In genomic region chr15:83762367-83762766, GRCh38 we compare ENCODE assay signal across 1 cellular context.
TF ChIP-seq lines count a peak whose summit lies in the region.

No MANE protein-coding gene starts in this region.

TF ChIP-seq in WTC11, 78 proteins besides CTCF, POLR2A, EP300 and RAD21 (continued from another document):
- TF ChIP-seq, protein P1, sequence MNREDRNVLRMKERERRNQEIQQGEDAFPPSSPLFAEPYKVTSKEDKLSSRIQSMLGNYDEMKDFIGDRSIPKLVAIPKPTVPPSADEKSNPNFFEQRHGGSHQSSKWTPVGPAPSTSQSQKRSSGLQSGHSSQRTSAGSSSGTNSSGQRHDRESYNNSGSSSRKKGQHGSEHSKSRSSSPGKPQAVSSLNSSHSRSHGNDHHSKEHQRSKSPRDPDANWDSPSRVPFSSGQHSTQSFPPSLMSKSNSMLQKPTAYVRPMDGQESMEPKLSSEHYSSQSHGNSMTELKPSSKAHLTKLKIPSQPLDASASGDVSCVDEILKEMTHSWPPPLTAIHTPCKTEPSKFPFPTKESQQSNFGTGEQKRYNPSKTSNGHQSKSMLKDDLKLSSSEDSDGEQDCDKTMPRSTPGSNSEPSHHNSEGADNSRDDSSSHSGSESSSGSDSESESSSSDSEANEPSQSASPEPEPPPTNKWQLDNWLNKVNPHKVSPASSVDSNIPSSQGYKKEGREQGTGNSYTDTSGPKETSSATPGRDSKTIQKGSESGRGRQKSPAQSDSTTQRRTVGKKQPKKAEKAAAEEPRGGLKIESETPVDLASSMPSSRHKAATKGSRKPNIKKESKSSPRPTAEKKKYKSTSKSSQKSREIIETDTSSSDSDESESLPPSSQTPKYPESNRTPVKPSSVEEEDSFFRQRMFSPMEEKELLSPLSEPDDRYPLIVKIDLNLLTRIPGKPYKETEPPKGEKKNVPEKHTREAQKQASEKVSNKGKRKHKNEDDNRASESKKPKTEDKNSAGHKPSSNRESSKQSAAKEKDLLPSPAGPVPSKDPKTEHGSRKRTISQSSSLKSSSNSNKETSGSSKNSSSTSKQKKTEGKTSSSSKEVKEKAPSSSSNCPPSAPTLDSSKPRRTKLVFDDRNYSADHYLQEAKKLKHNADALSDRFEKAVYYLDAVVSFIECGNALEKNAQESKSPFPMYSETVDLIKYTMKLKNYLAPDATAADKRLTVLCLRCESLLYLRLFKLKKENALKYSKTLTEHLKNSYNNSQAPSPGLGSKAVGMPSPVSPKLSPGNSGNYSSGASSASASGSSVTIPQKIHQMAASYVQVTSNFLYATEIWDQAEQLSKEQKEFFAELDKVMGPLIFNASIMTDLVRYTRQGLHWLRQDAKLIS (CRISPR knock-in tag; IDR thresholded peaks at IDR 0.05; ENCODE audit: borderline replicate concordance) = no peak
- TF ChIP-seq MXD4 (CRISPR knock-in tag; IDR thresholded peaks at IDR 0.05; ENCODE audit: borderline replicate concordance) = no peak
- no peak for TF ChIP-seq E2F1 (CRISPR knock-in tag; IDR thresholded peaks at IDR 0.05)
- no peak for TF ChIP-seq JAZF1 (CRISPR knock-in tag; IDR thresholded peaks at IDR 0.05)
- no peak for TF ChIP-seq TEAD1 (CRISPR knock-in tag; IDR thresholded peaks at IDR 0.05)
- TF ChIP-seq, protein P2, sequence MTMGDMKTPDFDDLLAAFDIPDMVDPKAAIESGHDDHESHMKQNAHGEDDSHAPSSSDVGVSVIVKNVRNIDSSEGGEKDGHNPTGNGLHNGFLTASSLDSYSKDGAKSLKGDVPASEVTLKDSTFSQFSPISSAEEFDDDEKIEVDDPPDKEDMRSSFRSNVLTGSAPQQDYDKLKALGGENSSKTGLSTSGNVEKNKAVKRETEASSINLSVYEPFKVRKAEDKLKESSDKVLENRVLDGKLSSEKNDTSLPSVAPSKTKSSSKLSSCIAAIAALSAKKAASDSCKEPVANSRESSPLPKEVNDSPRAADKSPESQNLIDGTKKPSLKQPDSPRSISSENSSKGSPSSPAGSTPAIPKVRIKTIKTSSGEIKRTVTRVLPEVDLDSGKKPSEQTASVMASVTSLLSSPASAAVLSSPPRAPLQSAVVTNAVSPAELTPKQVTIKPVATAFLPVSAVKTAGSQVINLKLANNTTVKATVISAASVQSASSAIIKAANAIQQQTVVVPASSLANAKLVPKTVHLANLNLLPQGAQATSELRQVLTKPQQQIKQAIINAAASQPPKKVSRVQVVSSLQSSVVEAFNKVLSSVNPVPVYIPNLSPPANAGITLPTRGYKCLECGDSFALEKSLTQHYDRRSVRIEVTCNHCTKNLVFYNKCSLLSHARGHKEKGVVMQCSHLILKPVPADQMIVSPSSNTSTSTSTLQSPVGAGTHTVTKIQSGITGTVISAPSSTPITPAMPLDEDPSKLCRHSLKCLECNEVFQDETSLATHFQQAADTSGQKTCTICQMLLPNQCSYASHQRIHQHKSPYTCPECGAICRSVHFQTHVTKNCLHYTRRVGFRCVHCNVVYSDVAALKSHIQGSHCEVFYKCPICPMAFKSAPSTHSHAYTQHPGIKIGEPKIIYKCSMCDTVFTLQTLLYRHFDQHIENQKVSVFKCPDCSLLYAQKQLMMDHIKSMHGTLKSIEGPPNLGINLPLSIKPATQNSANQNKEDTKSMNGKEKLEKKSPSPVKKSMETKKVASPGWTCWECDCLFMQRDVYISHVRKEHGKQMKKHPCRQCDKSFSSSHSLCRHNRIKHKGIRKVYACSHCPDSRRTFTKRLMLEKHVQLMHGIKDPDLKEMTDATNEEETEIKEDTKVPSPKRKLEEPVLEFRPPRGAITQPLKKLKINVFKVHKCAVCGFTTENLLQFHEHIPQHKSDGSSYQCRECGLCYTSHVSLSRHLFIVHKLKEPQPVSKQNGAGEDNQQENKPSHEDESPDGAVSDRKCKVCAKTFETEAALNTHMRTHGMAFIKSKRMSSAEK (CRISPR knock-in tag; IDR thresholded peaks at IDR 0.05; ENCODE audit: borderline replicate concordance) = no peak
- no peak for TF ChIP-seq TP53 (CRISPR knock-in tag; IDR thresholded peaks at IDR 0.05)
